ENCODE assay signal across 2 cellular contexts in genomic region chr10:9111983-9112382, GRCh38.
TF ChIP-seq lines count a peak whose summit lies in the region.

No MANE protein-coding gene starts in this region.

TF ChIP-seq in SK-N-SH, 30 proteins besides CTCF, POLR2A, EP300 and RAD21:
- no peak for TF ChIP-seq USF1 (IDR thresholded peaks at IDR 0.05; ENCODE audit: borderline replicate concordance, low read depth)
- TF ChIP-seq RCOR1 (IDR thresholded peaks at IDR 0.05; ENCODE audit: low read length): no peak
- no peak for TF ChIP-seq RFX5 (IDR thresholded peaks at IDR 0.05; ENCODE audit: low read length)
- no peak for TF ChIP-seq NRF1 (IDR thresholded peaks at IDR 0.05; ENCODE audit: low read depth, low read length)
- no peak for TF ChIP-seq FOSL2 (IDR thresholded peaks at IDR 0.05; ENCODE audit: borderline replicate concordance, low read depth)
- no peak for TF ChIP-seq PBX3 (IDR thresholded peaks at IDR 0.05)
- no peak for TF ChIP-seq NFIC (IDR thresholded peaks at IDR 0.05; ENCODE audit: borderline replicate concordance)
- no peak for TF ChIP-seq POLR2AphosphoS5 (IDR thresholded peaks at IDR 0.05; ENCODE audit: low read depth, low read length)
- no peak for TF ChIP-seq SIN3A (IDR thresholded peaks at IDR 0.05; ENCODE audit: borderline replicate concordance, low read depth, low read length)
- TF ChIP-seq SMC3 (IDR thresholded peaks at IDR 0.05; ENCODE audit: low read depth, low read length): no peak
- no peak for TF ChIP-seq YY1 (IDR thresholded peaks at IDR 0.05; ENCODE audit: low read depth)
- no peak for TF ChIP-seq RXRA (IDR thresholded peaks at IDR 0.05; ENCODE audit: borderline replicate concordance, low read depth)
- no peak for TF ChIP-seq USF2 (IDR thresholded peaks at IDR 0.05; ENCODE audit: borderline replicate concordance, low read depth, low read length)
- no peak for TF ChIP-seq GATA2 (CRISPR knock-in tag; IDR thresholded peaks at IDR 0.05)
- TF ChIP-seq ELF1 (IDR thresholded peaks at IDR 0.05): no peak
- TF ChIP-seq FOXM1 (IDR thresholded peaks at IDR 0.05; ENCODE audit: low read depth): no peak
- TF ChIP-seq MEF2A (IDR thresholded peaks at IDR 0.05; ENCODE audit: borderline replicate concordance, low read depth): no peak
- no peak for TF ChIP-seq TAF1 (IDR thresholded peaks at IDR 0.05; ENCODE audit: borderline replicate concordance, low read depth, low read length)
- TF ChIP-seq, protein P1, sequence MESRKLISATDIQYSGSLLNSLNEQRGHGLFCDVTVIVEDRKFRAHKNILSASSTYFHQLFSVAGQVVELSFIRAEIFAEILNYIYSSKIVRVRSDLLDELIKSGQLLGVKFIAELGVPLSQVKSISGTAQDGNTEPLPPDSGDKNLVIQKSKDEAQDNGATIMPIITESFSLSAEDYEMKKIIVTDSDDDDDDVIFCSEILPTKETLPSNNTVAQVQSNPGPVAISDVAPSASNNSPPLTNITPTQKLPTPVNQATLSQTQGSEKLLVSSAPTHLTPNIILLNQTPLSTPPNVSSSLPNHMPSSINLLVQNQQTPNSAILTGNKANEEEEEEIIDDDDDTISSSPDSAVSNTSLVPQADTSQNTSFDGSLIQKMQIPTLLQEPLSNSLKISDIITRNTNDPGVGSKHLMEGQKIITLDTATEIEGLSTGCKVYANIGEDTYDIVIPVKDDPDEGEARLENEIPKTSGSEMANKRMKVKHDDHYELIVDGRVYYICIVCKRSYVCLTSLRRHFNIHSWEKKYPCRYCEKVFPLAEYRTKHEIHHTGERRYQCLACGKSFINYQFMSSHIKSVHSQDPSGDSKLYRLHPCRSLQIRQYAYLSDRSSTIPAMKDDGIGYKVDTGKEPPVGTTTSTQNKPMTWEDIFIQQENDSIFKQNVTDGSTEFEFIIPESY (IDR thresholded peaks at IDR 0.05; ENCODE audit: borderline replicate concordance, low read depth): no peak

TF ChIP-seq in HepG2, 621 proteins besides CTCF, POLR2A, EP300 and RAD21 (continued from another document):
- TF ChIP-seq, protein P2, sequence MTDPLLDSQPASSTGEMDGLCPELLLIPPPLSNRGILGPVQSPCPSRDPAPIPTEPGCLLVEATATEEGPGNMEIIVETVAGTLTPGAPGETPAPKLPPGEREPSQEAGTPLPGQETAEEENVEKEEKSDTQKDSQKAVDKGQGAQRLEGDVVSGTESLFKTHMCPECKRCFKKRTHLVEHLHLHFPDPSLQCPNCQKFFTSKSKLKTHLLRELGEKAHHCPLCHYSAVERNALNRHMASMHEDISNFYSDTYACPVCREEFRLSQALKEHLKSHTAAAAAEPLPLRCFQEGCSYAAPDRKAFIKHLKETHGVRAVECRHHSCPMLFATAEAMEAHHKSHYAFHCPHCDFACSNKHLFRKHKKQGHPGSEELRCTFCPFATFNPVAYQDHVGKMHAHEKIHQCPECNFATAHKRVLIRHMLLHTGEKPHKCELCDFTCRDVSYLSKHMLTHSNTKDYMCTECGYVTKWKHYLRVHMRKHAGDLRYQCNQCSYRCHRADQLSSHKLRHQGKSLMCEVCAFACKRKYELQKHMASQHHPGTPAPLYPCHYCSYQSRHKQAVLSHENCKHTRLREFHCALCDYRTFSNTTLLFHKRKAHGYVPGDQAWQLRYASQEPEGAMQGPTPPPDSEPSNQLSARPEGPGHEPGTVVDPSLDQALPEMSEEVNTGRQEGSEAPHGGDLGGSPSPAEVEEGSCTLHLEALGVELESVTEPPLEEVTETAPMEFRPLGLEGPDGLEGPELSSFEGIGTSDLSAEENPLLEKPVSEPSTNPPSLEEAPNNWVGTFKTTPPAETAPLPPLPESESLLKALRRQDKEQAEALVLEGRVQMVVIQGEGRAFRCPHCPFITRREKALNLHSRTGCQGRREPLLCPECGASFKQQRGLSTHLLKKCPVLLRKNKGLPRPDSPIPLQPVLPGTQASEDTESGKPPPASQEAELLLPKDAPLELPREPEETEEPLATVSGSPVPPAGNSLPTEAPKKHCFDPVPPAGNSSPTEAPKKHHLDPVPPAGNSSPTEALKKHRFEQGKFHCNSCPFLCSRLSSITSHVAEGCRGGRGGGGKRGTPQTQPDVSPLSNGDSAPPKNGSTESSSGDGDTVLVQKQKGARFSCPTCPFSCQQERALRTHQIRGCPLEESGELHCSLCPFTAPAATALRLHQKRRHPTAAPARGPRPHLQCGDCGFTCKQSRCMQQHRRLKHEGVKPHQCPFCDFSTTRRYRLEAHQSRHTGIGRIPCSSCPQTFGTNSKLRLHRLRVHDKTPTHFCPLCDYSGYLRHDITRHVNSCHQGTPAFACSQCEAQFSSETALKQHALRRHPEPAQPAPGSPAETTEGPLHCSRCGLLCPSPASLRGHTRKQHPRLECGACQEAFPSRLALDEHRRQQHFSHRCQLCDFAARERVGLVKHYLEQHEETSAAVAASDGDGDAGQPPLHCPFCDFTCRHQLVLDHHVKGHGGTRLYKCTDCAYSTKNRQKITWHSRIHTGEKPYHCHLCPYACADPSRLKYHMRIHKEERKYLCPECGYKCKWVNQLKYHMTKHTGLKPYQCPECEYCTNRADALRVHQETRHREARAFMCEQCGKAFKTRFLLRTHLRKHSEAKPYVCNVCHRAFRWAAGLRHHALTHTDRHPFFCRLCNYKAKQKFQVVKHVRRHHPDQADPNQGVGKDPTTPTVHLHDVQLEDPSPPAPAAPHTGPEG (CRISPR knock-in tag; IDR thresholded peaks at IDR 0.05): no peak
- no peak for TF ChIP-seq HDAC2 (CRISPR knock-in tag; IDR thresholded peaks at IDR 0.05)
